ENCODE assay signal across 1 cellular context in genomic region chr2:118855451-118856279, GRCh38.
TF ChIP-seq lines count a peak whose summit lies in the region.

No MANE protein-coding gene starts in this region.

TF ChIP-seq in HepG2, 621 proteins besides CTCF, POLR2A, EP300 and RAD21 (continued from another document and continues in another):
- TF ChIP-seq ZNF430 (CRISPR knock-in tag; IDR thresholded peaks at IDR 0.05) (peak; percentile 39; the same call in 1 of the 2 replicates), MXD4 (CRISPR knock-in tag; IDR thresholded peaks at IDR 0.05) (no peak), ZBTB25 (CRISPR knock-in tag; IDR thresholded peaks at IDR 0.05) (no peak), FOXJ3 (CRISPR knock-in tag; IDR thresholded peaks at IDR 0.05; ENCODE audit: borderline replicate concordance) (no peak), SALL2 (CRISPR knock-in tag; IDR thresholded peaks at IDR 0.05) (peak; percentile 78; the same call in 1 of the 2 replicates), ZNF746 (CRISPR knock-in tag; IDR thresholded peaks at IDR 0.05) (no peak), ZNF574 (CRISPR knock-in tag; IDR thresholded peaks at IDR 0.05) (peak; percentile 54; the same call in 1 of the 2 replicates), ZBTB43 (CRISPR knock-in tag; conservative IDR thresholded peaks at IDR 0.05) (no peak), REPIN1 (CRISPR knock-in tag; IDR thresholded peaks at IDR 0.05; ENCODE audit: borderline replicate concordance, low read depth) (peak; percentile 59; the same call in 1 of the 2 replicates), HES4 (CRISPR knock-in tag; IDR thresholded peaks at IDR 0.05; ENCODE audit: borderline replicate concordance) (no peak), PLSCR1 (CRISPR knock-in tag; IDR thresholded peaks at IDR 0.05; ENCODE audit: borderline replicate concordance) (no peak), ZNF572 (CRISPR knock-in tag; IDR thresholded peaks at IDR 0.05) (no peak), HMGA1 (CRISPR knock-in tag; conservative IDR thresholded peaks at IDR 0.05) (no peak), NFYC (CRISPR knock-in tag; IDR thresholded peaks at IDR 0.05) (no peak), AKNA (CRISPR knock-in tag; IDR thresholded peaks at IDR 0.05; ENCODE audit: borderline replicate concordance) (no peak), TRIM22 (IDR thresholded peaks at IDR 0.05) (no peak), ZNF18 (CRISPR knock-in tag; IDR thresholded peaks at IDR 0.05; ENCODE audit: insufficient replicate concordance) (no peak), GMEB2 (CRISPR knock-in tag; IDR thresholded peaks at IDR 0.05; ENCODE audit: low read depth) (no peak), NFIC (IDR thresholded peaks at IDR 0.05; ENCODE audit: low read length) (no peak), NFE2L1 (CRISPR knock-in tag; IDR thresholded peaks at IDR 0.05; ENCODE audit: borderline replicate concordance) (no peak), ZSCAN29 (CRISPR knock-in tag; conservative IDR thresholded peaks at IDR 0.05) (no peak), ZNF761 (CRISPR knock-in tag; conservative IDR thresholded peaks at IDR 0.05) (no peak), ZBTB21 (CRISPR knock-in tag; IDR thresholded peaks at IDR 0.05) (no peak), IRF2 (CRISPR knock-in tag; IDR thresholded peaks at IDR 0.05) (no peak), PREB (CRISPR knock-in tag; IDR thresholded peaks at IDR 0.05) (no peak), NFATC3 (CRISPR knock-in tag; IDR thresholded peaks at IDR 0.05) (no peak), MTERF4 (CRISPR knock-in tag; IDR thresholded peaks at IDR 0.05) (peak; percentile 62; the same call in 1 of the 2 replicates), ZNF136 (CRISPR knock-in tag; IDR thresholded peaks at IDR 0.05; ENCODE audit: low read depth) (no peak), DMAP1 (CRISPR knock-in tag; IDR thresholded peaks at IDR 0.05) (no peak), FOXC1 (CRISPR knock-in tag; IDR thresholded peaks at IDR 0.05; ENCODE audit: borderline replicate concordance) (no peak), SRF (IDR thresholded peaks at IDR 0.05; ENCODE audit: low read depth, low read length) (no peak), SETDB1 (CRISPR knock-in tag; IDR thresholded peaks at IDR 0.05; ENCODE audit: borderline replicate concordance) (no peak), KDM3A (CRISPR knock-in tag; IDR thresholded peaks at IDR 0.05; ENCODE audit: low read depth) (peak; percentile 82; the same call in 1 of the 2 replicates), ZNF672 (CRISPR knock-in tag; IDR thresholded peaks at IDR 0.05) (no peak), JUN (CRISPR knock-in tag; IDR thresholded peaks at IDR 0.05) (no peak), HNF4A (CRISPR knock-in tag; IDR thresholded peaks at IDR 0.05) (no peak), HOXA5 (CRISPR knock-in tag; IDR thresholded peaks at IDR 0.05) (no peak), KMT2A (CRISPR knock-in tag; IDR thresholded peaks at IDR 0.05) (no peak), ZUFSP (CRISPR knock-in tag; IDR thresholded peaks at IDR 0.05; ENCODE audit: borderline replicate concordance) (no peak), KMT2B (CRISPR knock-in tag; IDR thresholded peaks at IDR 0.05) (no peak), ZNF615 (CRISPR knock-in tag; IDR thresholded peaks at IDR 0.05; ENCODE audit: borderline replicate concordance) (no peak)
